8 cellular contexts compared by ENCODE assay signal in the genomic region with DNA sequence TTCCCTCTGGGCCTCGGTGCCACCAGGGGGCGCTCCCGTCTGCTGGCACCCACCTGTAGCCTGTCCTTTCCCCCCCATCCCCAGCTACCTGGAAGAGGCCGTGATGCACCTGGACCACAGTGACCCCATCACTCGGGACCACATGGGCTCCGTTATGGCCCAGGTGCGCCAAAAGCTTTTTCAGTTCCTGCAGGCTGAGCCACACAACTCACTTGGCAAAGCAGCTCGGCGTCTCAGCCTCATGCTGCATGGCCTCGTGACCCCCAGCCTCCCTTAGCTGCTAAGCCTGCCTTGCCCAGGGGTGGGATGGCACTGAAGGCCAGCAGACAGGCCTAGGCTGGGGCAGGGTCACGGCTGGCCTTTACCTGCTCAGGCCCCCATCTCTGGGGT. TPM values are rescaled to one million over a fixed set of nuclear protein-coding genes. Genes with fewer than 3 reads are reported as not detected.
DNase-seq lines count a peak whose midpoint lies in the region; ATAC-seq and TF ChIP-seq lines count a peak whose summit lies in the region.

No MANE protein-coding gene starts in this region.

- H3K27ac Mint-ChIP-seq in CD14-positive monocyte, result peak overlapping the region in 1 of 7 donors; percentile 43

- intact Hi-C loops in CD14-positive monocyte (cut with micrococcal nuclease) (loop anchor here (2.0 to 10.0 kb wide), 3 partner anchors 178 to 351 kb away; partner anchors contain the start of gene ESRP2 (in 1 of the 2)), ascending aorta (cut with DNase I) (loop anchor here (1.0 to 5.0 kb wide), 2 partner anchors 44 to 158 kb away; no protein-coding TSS in a partner anchor)

- H3K4me1 ChIP-seq in ascending aorta, result peaks cover 6 to 13% of the 10 kb centered on the region in 2 donors

- peak; percentile 93 for TF ChIP-seq CTCF in CD14-positive monocyte (IDR thresholded peaks at IDR 0.05)
- TF ChIP-seq CTCF in ascending aorta (IDR thresholded peaks at IDR 0.05), result peak; percentile 77 to 94 (median 79)

- H3K4me3 Mint-ChIP-seq in CD14-positive monocyte, result no peak overlapping the region

- DNase-seq in CD14-positive monocyte (ENCODE audit: low spot score) (no peak), HK-2 (ENCODE audit: unreplicated experiment) (peak; percentile 64), T-helper 22 cell (ENCODE audit: low read depth) (peak; percentile 26), ascending aorta (ENCODE audit: low spot score in 2 of 2) (peak in 1 of 2 donors; percentile 73), iPS-NIHi7 (ENCODE audit: extremely low spot score) (peak; percentile 86), OCI-M2 (lab: John Stamatoyannopoulos, UW; ENCODE audit: unreplicated experiment) (no peak)
- peak; percentile 67 for DNase-seq in stimulated activated CD4-positive, alpha-beta T cell treated with anti-CD3 and anti-CD28 coated beads, Interleukin-2, amount 100 ng/mL, for 4 hours (ENCODE audit: low read depth)

- H3K9me3 ChIP-seq in ascending aorta, result no peaks in the 10 kb centered on the region

- H3K4me1 Mint-ChIP-seq in CD14-positive monocyte, result no peaks in the 10 kb centered on the region

- H3K27me3 Mint-ChIP-seq in CD14-positive monocyte (ENCODE audit: low read depth in 3 of 3), result peaks cover 0 to 2% (median 2%) of the 10 kb centered on the region in 3 donors

- no peaks in the 10 kb centered on the region for H3K27me3 ChIP-seq in ascending aorta

- peak overlapping the region; percentile 67 to 75 for H3K27ac ChIP-seq in ascending aorta

- H3K9me3 Mint-ChIP-seq in CD14-positive monocyte, result no peaks in the 10 kb centered on the region

- H3K36me3 Mint-ChIP-seq in CD14-positive monocyte, result peaks cover 60 to 86% of the 10 kb centered on the region in 2 donors

- H3K4me3 ChIP-seq in ascending aorta, result peak overlapping the region in 1 of 2 donors; percentile 45

- H3K36me3 ChIP-seq in ascending aorta, result peaks cover 52 to 60% of the 10 kb centered on the region in 2 donors

- ATAC-seq in GM21526 (IDR thresholded peaks at IDR 0.05; ENCODE audit: low FRiP score, unreplicated experiment), result no peak

RNA-seq across cellular contexts. Expression of gene NRN1L, which starts 0.8 kb away (rescaled TPM):
- under 1 TPM in 1 of 2 donors, not detected in 1; 0.50 TPM for polyA plus RNA-seq in CD14-positive monocyte
- total RNA-seq in ascending aorta, result not detected

RNA-seq across cellular contexts. Expression of gene PSKH1, which starts 9.2 kb away (rescaled TPM):
- 10 to 100 TPM; 11.0 to 19.7 TPM for polyA plus RNA-seq in CD14-positive monocyte
- 41.0 TPM for total RNA-seq in ascending aorta

RNA-seq across cellular contexts. Expression of gene EDC4, which starts 11.0 kb away (rescaled TPM):
- 10 to 100 TPM; 13.7 to 18.2 TPM for polyA plus RNA-seq in CD14-positive monocyte
- 125 TPM for total RNA-seq in ascending aorta

RNA-seq across cellular contexts. Expression of gene CENPT, which starts 36.4 kb away (rescaled TPM):
- polyA plus RNA-seq in CD14-positive monocyte, result 10 to 100 TPM in 1 of 2 donors, 1 to 10 TPM in 1; 8.3 to 12.4 TPM
- total RNA-seq in ascending aorta, result 220 TPM

RNA-seq across cellular contexts. Expression of gene NUTF2, which starts 37.1 kb away (rescaled TPM):
- polyA plus RNA-seq in CD14-positive monocyte, result 100 to 1,000 TPM in 1 of 2 donors, 10 to 100 TPM in 1; 90.3 to 104 TPM
- 156 TPM for total RNA-seq in ascending aorta

Comparison
In these comparisons a context has a peak if more than half of its experiments do, and no peak if none do; other contexts are left out.
1. DNase-seq: peak in HK-2 (single experiment), T-helper 22 cell (single experiment), iPS-NIHi7 (single experiment) and stimulated activated CD4-positive, alpha-beta T cell treated with anti-CD3 and anti-CD28 coated beads, Interleukin-2, amount 100 ng/mL, for 4 hours (single experiment); none in CD14-positive monocyte (single experiment) and OCI-M2 (single experiment).